In genomic region chr12:6289081-6289480, GRCh38 we compare ENCODE assay signal across 4 cellular contexts. TPM values are rescaled to one million over a fixed set of nuclear protein-coding genes. Genes with fewer than 3 reads are reported as not detected.
"Had no signal": no experiment of that assay in that cellular context is flagged by ENCODE, and none has a peak within 500 bp of the region (broad histone marks: within the 10 kb centered on the region; RNA-seq: fewer than 3 reads in every experiment).

No MANE protein-coding gene starts in this region.

RNA-seq across cellular contexts. Expression of gene PLEKHG6, which starts 21.4 kb away (rescaled TPM):
- total RNA-seq: GM23248, HFFc6, HT1080 had no signal
- polyA plus RNA-seq: IgD-negative memory B cell had no signal
